ENCODE assay signal across 23 cellular contexts in genomic region chr15:70796516-70797310, GRCh38. TPM values are rescaled to one million over a fixed set of nuclear protein-coding genes. Genes with fewer than 3 reads are reported as not detected.
"Had no signal": no experiment of that assay in that cellular context is flagged by ENCODE, and none has a peak within 500 bp of the region (broad histone marks: within the 10 kb centered on the region; RNA-seq: fewer than 3 reads in every experiment).

No MANE protein-coding gene starts in this region.

- H3K36me3 Mint-ChIP-seq: activated naive CD4-positive, alpha-beta T cell treated with anti-CD3 and anti-CD28 coated beads, Interleukin-2, amount 50 U/mL, for 24 hours; stimulated activated effector memory CD8-positive, alpha-beta T cell treated with anti-CD3 and anti-CD28 coated beads, Interleukin-12 subunit alpha, Interleukin-12 subunit beta, amount 100 ng/mL, for 72 hours; T-cell had no signal

- ATAC-seq: activated CD8-positive, alpha-beta T cell treated with anti-CD3 and anti-CD28 coated beads, Interleukin-2, amount 10 ng/mL, durations not matched to agents 7 days and 5 days; left ventricle myocardium superior; right cardiac atrium; stimulated activated effector memory CD8-positive, alpha-beta T cell treated with anti-CD3 and anti-CD28 coated beads, Interleukin-12 subunit alpha, Interleukin-12 subunit beta, amount 100 ng/mL, for 72 hours; stimulated activated naive CD8-positive, alpha-beta T cell treated with anti-CD3 and anti-CD28 coated beads, Interleukin-15, amount 100 ng/mL, for 72 hours; T-cell had no signal

- H3K4me1 Mint-ChIP-seq: activated naive CD4-positive, alpha-beta T cell treated with anti-CD3 and anti-CD28 coated beads, Interleukin-2, amount 50 U/mL, for 24 hours; stimulated activated effector memory CD8-positive, alpha-beta T cell treated with anti-CD3 and anti-CD28 coated beads, Interleukin-12 subunit alpha, Interleukin-12 subunit beta, amount 100 ng/mL, for 72 hours; stimulated activated naive CD8-positive, alpha-beta T cell treated with anti-CD3 and anti-CD28 coated beads, Interleukin-15, amount 100 ng/mL, for 72 hours; T-cell had no signal

- H2AFZ ChIP-seq: parathyroid adenoma had no signal

- H3K9me3 ChIP-seq: neutrophil, tibial nerve had no signal

- DNase-seq: activated CD4-positive, alpha-beta T cell treated with anti-CD3 and anti-CD28 coated beads for 1 hour; activated CD4-positive, alpha-beta T cell treated with anti-CD3 and anti-CD28 coated beads, Interleukin-2, amount 50 U/mL, for 1 hour; activated CD8-positive, alpha-beta T cell treated with anti-CD3 and anti-CD28 coated beads, Interleukin-2, amount 10 ng/mL, durations not matched to agents 7 days and 5 days; activated gamma-delta T cell; aorta; endodermal cell; left ventricle myocardium superior; right cardiac atrium; stimulated activated CD4-positive, alpha-beta T cell treated with anti-CD3 and anti-CD28 coated beads, Interleukin-1b, Interleukin-23, amount 100 ng/mL, for 48 hours; stimulated activated naive CD8-positive, alpha-beta T cell treated with anti-CD3 and anti-CD28 coated beads, Interleukin-15, amount 100 ng/mL, for 72 hours; T-cell had no signal

- H3K27ac ChIP-seq: neutrophil, parathyroid adenoma had no signal

- H3K4me3 Mint-ChIP-seq: activated CD8-positive, alpha-beta T cell treated with anti-CD3 and anti-CD28 coated beads, Interleukin-2, amount 10 ng/mL, durations not matched to agents 7 days and 5 days; activated naive CD4-positive, alpha-beta T cell treated with anti-CD3 and anti-CD28 coated beads, Interleukin-2, amount 50 U/mL, for 24 hours; activated T-helper 1 cell treated with anti-CD3 and anti-CD28 coated beads, Interleukin-12 subunit alpha, Interleukin-12 subunit beta, Interleukin-2, Interleukin-4 antibody, amounts not matched to agents 30 ng/mL and 10 ng/mL and 1 ng/mL, durations not matched to agents 14 hours and 24 hours and 36 hours; endodermal cell; nephron; stimulated activated effector memory CD8-positive, alpha-beta T cell treated with anti-CD3 and anti-CD28 coated beads, Interleukin-12 subunit alpha, Interleukin-12 subunit beta, amount 100 ng/mL, for 72 hours; stimulated activated naive CD8-positive, alpha-beta T cell treated with anti-CD3 and anti-CD28 coated beads, Interleukin-15, amount 100 ng/mL, for 72 hours; T-cell; T-helper 2 cell treated with Interferon-gamma antibody and Interleukin-4, amounts not matched to agents 5 μg/mL and 100 μg/mL, for 36 hours had no signal

- H3K27me3 Mint-ChIP-seq: activated naive CD4-positive, alpha-beta T cell treated with anti-CD3 and anti-CD28 coated beads, Interleukin-2, amount 50 U/mL, for 24 hours; stimulated activated naive CD8-positive, alpha-beta T cell treated with anti-CD3 and anti-CD28 coated beads, Interleukin-15, amount 100 ng/mL, for 72 hours had no signal

- H3K27ac Mint-ChIP-seq: activated CD8-positive, alpha-beta T cell treated with anti-CD3 and anti-CD28 coated beads, Interleukin-2, amount 10 ng/mL, durations not matched to agents 7 days and 5 days; activated naive CD4-positive, alpha-beta T cell treated with anti-CD3 and anti-CD28 coated beads, Interleukin-2, amount 50 U/mL, for 24 hours; activated T-helper 1 cell treated with anti-CD3 and anti-CD28 coated beads, Interleukin-12 subunit alpha, Interleukin-12 subunit beta, Interleukin-2, Interleukin-4 antibody, amounts not matched to agents 30 ng/mL and 10 ng/mL and 1 ng/mL, durations not matched to agents 14 hours and 24 hours and 36 hours; endodermal cell; stimulated activated effector memory CD8-positive, alpha-beta T cell treated with anti-CD3 and anti-CD28 coated beads, Interleukin-12 subunit alpha, Interleukin-12 subunit beta, amount 100 ng/mL, for 72 hours; stimulated activated naive CD8-positive, alpha-beta T cell treated with anti-CD3 and anti-CD28 coated beads, Interleukin-15, amount 100 ng/mL, for 72 hours; T-cell; T-helper 2 cell treated with Interferon-gamma antibody and Interleukin-4, amounts not matched to agents 5 μg/mL and 100 μg/mL, for 36 hours had no signal

- H3K9me3 Mint-ChIP-seq: activated naive CD4-positive, alpha-beta T cell treated with anti-CD3 and anti-CD28 coated beads, Interleukin-2, amount 50 U/mL, for 24 hours; activated T-helper 1 cell treated with anti-CD3 and anti-CD28 coated beads, Interleukin-12 subunit alpha, Interleukin-12 subunit beta, Interleukin-2, Interleukin-4 antibody, amounts not matched to agents 30 ng/mL and 10 ng/mL and 1 ng/mL, durations not matched to agents 14 hours and 24 hours and 36 hours; endodermal cell; nephron; stimulated activated effector memory CD8-positive, alpha-beta T cell treated with anti-CD3 and anti-CD28 coated beads, Interleukin-12 subunit alpha, Interleukin-12 subunit beta, amount 100 ng/mL, for 72 hours; stimulated activated naive CD8-positive, alpha-beta T cell treated with anti-CD3 and anti-CD28 coated beads, Interleukin-15, amount 100 ng/mL, for 72 hours; T-cell; T-helper 2 cell treated with Interferon-gamma antibody and Interleukin-4, amounts not matched to agents 5 μg/mL and 100 μg/mL, for 36 hours had no signal

- H3K4me3 ChIP-seq: coronary artery, tibial nerve had no signal

- H3K79me2 ChIP-seq: parathyroid adenoma had no signal

- H3K4me1 ChIP-seq: parathyroid adenoma had no signal

- H3K9ac ChIP-seq: parathyroid adenoma had no signal

- FAIRE-seq: frontal cortex, islet of Langerhans, TTC549 had no signal

- H3K27me3 ChIP-seq: neutrophil, tibial nerve had no signal

- H3K36me3 ChIP-seq: neutrophil, tibial nerve had no signal

RNA-seq across cellular contexts. Expression of gene LARP6, which starts 57.2 kb away (rescaled TPM):
- total RNA-seq: activated CD8-positive, alpha-beta T cell treated with anti-CD3 and anti-CD28 coated beads, Interleukin-2, amount 10 ng/mL, durations not matched to agents 7 days and 5 days; activated T-helper 1 cell treated with anti-CD3 and anti-CD28 coated beads, Interleukin-12 subunit alpha, Interleukin-12 subunit beta, Interleukin-2, Interleukin-4 antibody, amounts not matched to agents 30 ng/mL and 10 ng/mL and 1 ng/mL, durations not matched to agents 14 hours and 24 hours and 36 hours had no signal
